11 cellular contexts compared by ENCODE assay signal in genomic region chr21:38659936-38660332, GRCh38.
DNase-seq lines count a peak whose midpoint lies in the region; ATAC-seq and TF ChIP-seq lines count a peak whose summit lies in the region.
"Had no signal": no experiment of that assay in that cellular context is flagged by ENCODE, and none has a peak within 500 bp of the region (broad histone marks: within the 10 kb centered on the region; RNA-seq: fewer than 3 reads in every experiment).

No MANE protein-coding gene starts in this region.

- H3K27me3 Mint-ChIP-seq in naive thymus-derived CD8-positive, alpha-beta T cell: peaks cover 37 to 84% (median 58%) of the 10 kb centered on the region in 5 donors

- H3K4me1 ChIP-seq in heart left ventricle (peaks cover 0 to 20% (median 4%) of the 10 kb centered on the region in 12 donors), right cardiac atrium (ENCODE audit: control insufficient read depth, insufficient read depth, low read length) (peaks cover 3% of the 10 kb centered on the region), mammary epithelial cell (ENCODE audit: insufficient read depth, low read length) (peaks cover 12% of the 10 kb centered on the region), upper lobe of right lung (peaks cover 6% of the 10 kb centered on the region)

- H3K27me3 ChIP-seq in heart left ventricle (peaks cover 11 to 54% (median 32%) of the 10 kb centered on the region in 9 donors), right cardiac atrium (ENCODE audit: control insufficient read depth, insufficient read depth) (no peaks in the 10 kb centered on the region), mammary epithelial cell (ENCODE audit: insufficient read depth, low read length) (peaks cover 42% of the 10 kb centered on the region), upper lobe of right lung (peaks cover 29% of the 10 kb centered on the region)

- H3K9me3 Mint-ChIP-seq in naive thymus-derived CD8-positive, alpha-beta T cell: peaks cover 0 to 2% (median 0%) of the 10 kb centered on the region in 9 donors

- CTCF ChIA-PET in mammary epithelial cell (lab: Charles Lee; ENCODE audit: low non-redundant PET): no interaction called here

- H2AFZ ChIP-seq in mammary epithelial cell (ENCODE audit: low read depth, low read length): no peak overlapping the region

- POLR2A ChIA-PET in naive thymus-derived CD8-positive, alpha-beta T cell (lab: Charles Lee): no interaction called here

- H3K79me2 ChIP-seq in mammary epithelial cell (ENCODE audit: insufficient read depth, low read length): no peaks in the 10 kb centered on the region

- H3K9me3 ChIP-seq in heart left ventricle (no peaks in the 10 kb centered on the region), right cardiac atrium (ENCODE audit: control insufficient read depth, low read length) (no peaks in the 10 kb centered on the region), mammary epithelial cell (replicated peaks; ENCODE audit: insufficient read depth, low read length) (no peaks in the 10 kb centered on the region), upper lobe of right lung (no peaks in the 10 kb centered on the region)

- no peak overlapping the region for H3K9ac ChIP-seq in mammary epithelial cell (ENCODE audit: insufficient read depth, low read length)

- no peak for TF ChIP-seq POLR2A in heart left ventricle (IDR thresholded peaks at IDR 0.05)

- H3K36me3 ChIP-seq in heart left ventricle: no peaks in the 10 kb centered on the region
- no peaks in the 10 kb centered on the region for H3K36me3 ChIP-seq in mammary epithelial cell (ENCODE audit: insufficient read depth, low read length)
- H3K36me3 ChIP-seq in upper lobe of right lung: no peaks in the 10 kb centered on the region

- H3K36me3 Mint-ChIP-seq in naive thymus-derived CD8-positive, alpha-beta T cell: peaks cover 0 to 4% (median 0%) of the 10 kb centered on the region in 3 donors

- ATAC-seq in heart left ventricle (no peak), right cardiac atrium (no peak), upper lobe of right lung (no peak), HG03097 (IDR thresholded peaks at IDR 0.05; ENCODE audit: low FRiP score, unreplicated experiment) (no peak), HG02798 (IDR thresholded peaks at IDR 0.05; ENCODE audit: poor library complexity, unreplicated experiment) (no peak), HG03025 (IDR thresholded peaks at IDR 0.05; ENCODE audit: low FRiP score, unreplicated experiment) (no peak)
- ATAC-seq in naive thymus-derived CD8-positive, alpha-beta T cell: no peak
- ATAC-seq: Panc1 had no signal

- H4K20me1 ChIP-seq in mammary epithelial cell (ENCODE audit: insufficient read depth, low read length): no peaks in the 10 kb centered on the region

- peak overlapping the region in 9 of 10 donors; percentile 12 to 71 (median 62) for H3K4me3 Mint-ChIP-seq in naive thymus-derived CD8-positive, alpha-beta T cell

- peak overlapping the region; percentile 84 for H3K4me2 ChIP-seq in mammary epithelial cell (ENCODE audit: insufficient read depth, low read depth, low read length)

- peaks cover 0 to 18% (median 15%) of the 10 kb centered on the region in 4 donors for H3K4me1 Mint-ChIP-seq in naive thymus-derived CD8-positive, alpha-beta T cell

- dilution Hi-C loops in mammary epithelial cell (cut with HindIII; ENCODE audit: low sequenced_read_pairs): no loop called here

- DNase-seq in heart left ventricle: no peak
- DNase-seq in right cardiac atrium: no peak
- DNase-seq in mammary epithelial cell: no peak
- DNase-seq in naive thymus-derived CD8-positive, alpha-beta T cell: no peak
- no peak for DNase-seq in upper lobe of right lung
- DNase-seq: amniotic stem cell, NCI-H2081 treated with DMSO at 0.1 percent for 48 hours had no signal

- H3K4me3 ChIP-seq in heart left ventricle: peak overlapping the region in 9 of 12 donors; percentile 50 to 72 (median 61)
- no peak overlapping the region for H3K4me3 ChIP-seq in right cardiac atrium (ENCODE audit: low read length)
- H3K4me3 ChIP-seq in mammary epithelial cell (replicated peaks in 1 of 3; ENCODE audit: insufficient read depth in 1 of 3, low read depth in 2 of 3, low read length in 3 of 3): no peak overlapping the region
- peak overlapping the region; percentile 59 for H3K4me3 ChIP-seq in upper lobe of right lung

- H3K27ac ChIP-seq in heart left ventricle (no peak overlapping the region), right cardiac atrium (ENCODE audit: low read length) (no peak overlapping the region), mammary epithelial cell (ENCODE audit: insufficient read depth, low read depth, low read length) (no peak overlapping the region), upper lobe of right lung (no peak overlapping the region)

- 29 to 37% (median 30%) methylated on average over 14 to 16 of the region's 16 CpGs for WGBS in heart left ventricle, 4 donors
- 24% methylated on average over 16 of the region's 16 CpGs for WGBS in right cardiac atrium
- 26% methylated on average over 10 of the region's 16 CpGs for WGBS in mammary epithelial cell (ENCODE audit: low coverage, missing lambda C conversion rate)

- H3K27ac Mint-ChIP-seq in naive thymus-derived CD8-positive, alpha-beta T cell: no peak overlapping the region

- in situ Hi-C loops in mammary epithelial cell (cut with MboI; ENCODE audit: low sequenced_read_pairs in 2 of 2): no loop called here

- TF ChIP-seq CTCF in heart left ventricle (IDR thresholded peaks at IDR 0.05) (no peak), mammary epithelial cell (conservative IDR thresholded peaks at IDR 0.05 in 1 of 2, IDR thresholded peaks at IDR 0.05 in 1 of 2; ENCODE audit: extremely low read depth in 1 of 2, insufficient read depth in 1 of 2, low read depth in 1 of 2, low read length in 2 of 2) (no peak), upper lobe of right lung (IDR thresholded peaks at IDR 0.05) (no peak)

- intact Hi-C loops in heart left ventricle (cut with DNase I) (loop anchor here in 2 of 10 donors (10.0 kb wide), 2 partner anchors 65 to 475 kb away; no protein-coding TSS in a partner anchor), right cardiac atrium (cut with DNase I) (no loop called here), mammary epithelial cell (cut with micrococcal nuclease) (no loop called here), upper lobe of right lung (cut with DNase I) (no loop called here)

- BruUV-seq in mammary epithelial cell (replicated peaks; lab: Mats Ljungman, UMichigan): no TSS peak

Comparison
In these comparisons a context has a peak if more than half of its experiments do, and no peak if none do; other contexts are left out.
1. H3K4me3 ChIP-seq: peak in heart left ventricle (9 of 12) and upper lobe of right lung (single experiment); none in right cardiac atrium (single experiment) and mammary epithelial cell (0 of 3).